ENCODE assay signal across 12 cellular contexts in genomic region chr7:125661-126060, GRCh38.
"Had no signal": no experiment of that assay in that cellular context is flagged by ENCODE, and none has a peak within 500 bp of the region (broad histone marks: within the 10 kb centered on the region; RNA-seq: fewer than 3 reads in every experiment).

No MANE protein-coding gene starts in this region.

- H3K36me3 ChIP-seq: thoracic aorta, upper lobe of right lung had no signal

- DNase-seq: activated naive CD4-positive, alpha-beta T cell treated with Interleukin-2 at 50 U/mL for 16 hours; activated naive CD8-positive, alpha-beta T cell treated with anti-CD3 and anti-CD28 coated beads, Interleukin-2, amount 50 U/mL, for 24 hours; aorta; cerebellar nuclear complex; hypothalamus; left ventricle myocardium superior; natural killer cell; stimulated activated CD4-positive, alpha-beta T cell treated with anti-CD3 and anti-CD28 coated beads, Interleukin-12 subunit alpha, Interleukin-12 subunit beta, amount 100 ng/mL, for 4 hours; stimulated activated CD4-positive, alpha-beta T cell treated with anti-CD3 and anti-CD28 coated beads, Interleukin-2, amount 100 ng/mL, for 24 hours; upper lobe of right lung had no signal

- ATAC-seq: activated CD4-positive, CD25-positive, alpha-beta regulatory T cell treated with anti-CD3 and anti-CD28 coated beads, Interleukin-2, amount 50 U/mL, for 24 hours; activated naive CD8-positive, alpha-beta T cell treated with anti-CD3 and anti-CD28 coated beads, Interleukin-2, amount 50 U/mL, for 24 hours; left ventricle myocardium superior; natural killer cell; upper lobe of right lung had no signal

- H3K27me3 ChIP-seq: upper lobe of right lung had no signal

- H3K9me3 ChIP-seq: thoracic aorta, upper lobe of right lung had no signal

- H3K4me3 ChIP-seq: thoracic aorta, upper lobe of right lung had no signal

- H3K27ac ChIP-seq: thoracic aorta, upper lobe of right lung had no signal
